In the genomic region with DNA sequence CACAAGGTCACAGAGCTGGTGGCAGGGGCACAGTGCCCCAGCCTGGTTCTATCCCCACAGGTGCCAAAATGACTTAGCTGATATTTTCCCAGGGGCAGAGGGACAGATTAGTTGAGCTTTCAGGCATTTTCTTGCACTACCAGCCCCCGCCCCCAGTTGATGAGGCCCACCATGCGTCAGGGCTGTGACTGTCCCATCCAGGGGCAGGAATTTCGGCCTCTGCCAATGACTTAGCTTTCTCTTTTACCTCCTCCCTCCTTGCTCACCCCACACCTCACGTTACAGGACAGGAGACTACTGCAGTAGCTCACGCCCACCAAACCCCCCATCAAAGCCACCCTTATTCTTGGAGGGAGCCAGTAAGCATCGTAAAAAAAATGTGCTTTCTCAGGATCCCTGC, we compare ENCODE assay signal across 28 cellular contexts. TPM values are rescaled to one million over a fixed set of nuclear protein-coding genes. Genes with fewer than 3 reads are reported as not detected.
"Had no signal": no experiment of that assay in that cellular context is flagged by ENCODE, and none has a peak within 500 bp of the region (broad histone marks: within the 10 kb centered on the region; RNA-seq: fewer than 3 reads in every experiment).

No MANE protein-coding gene starts in this region.

- DNase-seq: activated CD4-positive, alpha-beta memory T cell treated with anti-CD3 and anti-CD28 coated beads, Interleukin-2, amount 10 ng/mL, durations not matched to agents 7 days and 5 days; activated CD4-positive, alpha-beta T cell treated with anti-CD3 and anti-CD28 coated beads, Interleukin-2, amount 50 U/mL, for 1 hour; activated CD4-positive, CD25-positive, alpha-beta regulatory T cell; activated naive CD4-positive, alpha-beta T cell treated with anti-CD3 and anti-CD28 coated beads, Interleukin-2, amount 50 U/mL, for 16 hours; activated naive CD8-positive, alpha-beta T cell treated with anti-CD3 and anti-CD28 coated beads, Interleukin-2, amount 10 ng/mL, durations not matched to agents 7 days and 5 days; activated T-cell treated with anti-CD3 and anti-CD28 coated beads for 4 hours; activated T-cell treated with anti-CD3 and anti-CD28 coated beads, Interleukin-2, amount 50 U/mL, for 48 hours; adrenal gland; anterior cingulate cortex; caudate nucleus; NCI-H1092; NCI-H1417 treated with DMSO at 0.1 percent for 48 hours; NCI-H1694; NCI-H2029; NCI-H2107; NCI-H2171 treated with DMSO at 0.1 percent for 48 hours; NCI-H226; NCI-H510A; NCI-H69; PC-3; SHP77; T-helper 17 cell; T-helper 9 cell had no signal

- H3K36me3 ChIP-seq: adrenal gland, breast epithelium had no signal

- H3K36me3 Mint-ChIP-seq: activated naive CD8-positive, alpha-beta T cell treated with anti-CD3 and anti-CD28 coated beads, Interleukin-2, amount 10 ng/mL, durations not matched to agents 7 days and 5 days had no signal

- H3K4me3 Mint-ChIP-seq: activated CD4-positive, alpha-beta memory T cell treated with anti-CD3 and anti-CD28 coated beads, Interleukin-2, amount 10 ng/mL, durations not matched to agents 7 days and 5 days; activated naive CD8-positive, alpha-beta T cell treated with anti-CD3 and anti-CD28 coated beads, Interleukin-2, amount 10 ng/mL, durations not matched to agents 7 days and 5 days; T-helper 17 cell had no signal

- H3K4me3 ChIP-seq: adrenal gland, breast epithelium had no signal

- ATAC-seq: PC-3, T-helper 17 cell had no signal

- H3K9me3 Mint-ChIP-seq: activated CD4-positive, alpha-beta memory T cell treated with anti-CD3 and anti-CD28 coated beads, Interleukin-2, amount 10 ng/mL, durations not matched to agents 7 days and 5 days; activated naive CD8-positive, alpha-beta T cell treated with anti-CD3 and anti-CD28 coated beads, Interleukin-2, amount 10 ng/mL, durations not matched to agents 7 days and 5 days; activated T-helper 2 cell treated with anti-CD3 and anti-CD28 coated beads, Interferon-gamma antibody, Interleukin-2, Interleukin-4, amounts not matched to agents 10 μg/mL and 5 μg/mL and 100 μg/mL, durations not matched to agents 14 hours and 24 hours and 36 hours had no signal

- H3K9me3 ChIP-seq: adrenal gland, breast epithelium had no signal

- H3K4me1 ChIP-seq: adrenal gland, breast epithelium had no signal

- H3K27me3 ChIP-seq: adrenal gland, breast epithelium had no signal

- H3K27ac ChIP-seq: adrenal gland, breast epithelium had no signal

- H3K27me3 Mint-ChIP-seq: activated naive CD8-positive, alpha-beta T cell treated with anti-CD3 and anti-CD28 coated beads, Interleukin-2, amount 10 ng/mL, durations not matched to agents 7 days and 5 days had no signal

- H3K4me1 Mint-ChIP-seq: activated CD4-positive, alpha-beta memory T cell treated with anti-CD3 and anti-CD28 coated beads, Interleukin-2, amount 10 ng/mL, durations not matched to agents 7 days and 5 days; activated naive CD8-positive, alpha-beta T cell treated with anti-CD3 and anti-CD28 coated beads, Interleukin-2, amount 10 ng/mL, durations not matched to agents 7 days and 5 days had no signal

- H3K27ac Mint-ChIP-seq: activated CD4-positive, alpha-beta memory T cell treated with anti-CD3 and anti-CD28 coated beads, Interleukin-2, amount 10 ng/mL, durations not matched to agents 7 days and 5 days; activated naive CD8-positive, alpha-beta T cell treated with anti-CD3 and anti-CD28 coated beads, Interleukin-2, amount 10 ng/mL, durations not matched to agents 7 days and 5 days; activated T-helper 2 cell treated with anti-CD3 and anti-CD28 coated beads, Interferon-gamma antibody, Interleukin-2, Interleukin-4, amounts not matched to agents 10 μg/mL and 5 μg/mL and 100 μg/mL, durations not matched to agents 14 hours and 24 hours and 36 hours; T-helper 17 cell had no signal

RNA-seq across cellular contexts. Expression of a gene that starts 31.5 kb away (rescaled TPM):
- total RNA-seq: activated CD4-positive, alpha-beta memory T cell treated with anti-CD3 and anti-CD28 coated beads, Interleukin-2, amount 10 ng/mL, durations not matched to agents 7 days and 5 days; activated CD8-positive, alpha-beta memory T cell treated with anti-CD3 and anti-CD28 coated beads for 36 hours; activated naive CD8-positive, alpha-beta T cell treated with anti-CD3 and anti-CD28 coated beads, Interleukin-2, amount 10 ng/mL, durations not matched to agents 7 days and 5 days; activated T-helper 2 cell treated with anti-CD3 and anti-CD28 coated beads, Interferon-gamma antibody, Interleukin-2, Interleukin-4, amounts not matched to agents 10 μg/mL and 5 μg/mL and 100 μg/mL, durations not matched to agents 14 hours and 24 hours and 36 hours; LHCN-M2; M059J; T-helper 17 cell had no signal
